16 cellular contexts compared by ENCODE assay signal in genomic region chr15:31221936-31222515, GRCh38.
DNase-seq lines count a peak whose midpoint lies in the region; ATAC-seq and TF ChIP-seq lines count a peak whose summit lies in the region.
"Had no signal": no experiment of that assay in that cellular context is flagged by ENCODE, and none has a peak within 500 bp of the region (broad histone marks: within the 10 kb centered on the region; RNA-seq: fewer than 3 reads in every experiment).

No MANE protein-coding gene starts in this region.

- H3K4me3 Mint-ChIP-seq in chondrocyte (ENCODE audit: unreplicated experiment): no peak overlapping the region
- H3K4me3 Mint-ChIP-seq: activated CD4-positive, alpha-beta memory T cell treated with anti-CD3 and anti-CD28 coated beads for 36 hours; activated T-helper 17 cell treated with anti-CD3 and anti-CD28 coated beads, Interleukin-2, amount 50 U/mL, for 72 hours; stimulated activated naive CD8-positive, alpha-beta T cell treated with anti-CD3 and anti-CD28 coated beads, Interleukin-15, Interleukin-2, amounts not matched to agents 100 ng/mL and 50 ng/mL, for 24 hours had no signal

- H3K36me3 ChIP-seq in stomach: no peaks in the 10 kb centered on the region

- no peaks in the 10 kb centered on the region for H3K9me3 ChIP-seq in stomach

- H3K27me3 Mint-ChIP-seq in chondrocyte (ENCODE audit: low read depth): no peaks in the 10 kb centered on the region
- H3K27me3 Mint-ChIP-seq: activated CD4-positive, alpha-beta memory T cell treated with anti-CD3 and anti-CD28 coated beads for 36 hours; activated T-helper 17 cell treated with anti-CD3 and anti-CD28 coated beads, Interleukin-2, amount 50 U/mL, for 72 hours; stimulated activated naive CD8-positive, alpha-beta T cell treated with anti-CD3 and anti-CD28 coated beads, Interleukin-15, Interleukin-2, amounts not matched to agents 100 ng/mL and 50 ng/mL, for 24 hours had no signal

- no peak overlapping the region for H3K4me3 ChIP-seq in stomach

- no peak for TF ChIP-seq POLR2A in stomach (IDR thresholded peaks at IDR 0.05)

- peaks cover 18 to 55% (median 38%) of the 10 kb centered on the region in 4 donors for H3K4me1 ChIP-seq in stomach

- peak overlapping the region in 3 of 5 donors; percentile 10 to 74 (median 72) for H3K27ac ChIP-seq in stomach

- DNase-seq in NCI-H2107 treated with DMSO at 0.1 percent for 48 hours (lab: John Stamatoyannopoulos, UW; ENCODE audit: unreplicated experiment): peak; percentile 12
- DNase-seq in NCI-H2107 (lab: John Stamatoyannopoulos, UW): no peak
- peak; percentile 71 for DNase-seq in NCI-H146 (lab: John Stamatoyannopoulos, UW)
- peak; percentile 48 for DNase-seq in chondrocyte (ENCODE audit: low spot score)
- no peak for DNase-seq in stomach
- no peak for DNase-seq in occipital lobe (lab: John Stamatoyannopoulos, UW)
- DNase-seq in Right ventricle myocardium superior: no peak
- DNase-seq: ACHN; activated CD4-positive, alpha-beta memory T cell treated with anti-CD3 and anti-CD28 coated beads for 36 hours; left ventricle myocardium superior; MM.1S; NCI-H510A treated with DMSO at 0.1 percent for 48 hours; T-helper 9 cell had no signal

- no peaks in the 10 kb centered on the region for H3K9me3 Mint-ChIP-seq in chondrocyte (ENCODE audit: low read depth)
- H3K9me3 Mint-ChIP-seq: activated CD4-positive, alpha-beta memory T cell treated with anti-CD3 and anti-CD28 coated beads for 36 hours; activated T-helper 17 cell treated with anti-CD3 and anti-CD28 coated beads, Interleukin-2, amount 50 U/mL, for 72 hours; stimulated activated naive CD8-positive, alpha-beta T cell treated with anti-CD3 and anti-CD28 coated beads, Interleukin-15, Interleukin-2, amounts not matched to agents 100 ng/mL and 50 ng/mL, for 24 hours had no signal

- no peak overlapping the region for H3K27ac Mint-ChIP-seq in chondrocyte (ENCODE audit: unreplicated experiment)
- H3K27ac Mint-ChIP-seq: activated CD4-positive, alpha-beta memory T cell treated with anti-CD3 and anti-CD28 coated beads for 36 hours; stimulated activated naive CD8-positive, alpha-beta T cell treated with anti-CD3 and anti-CD28 coated beads, Interleukin-15, Interleukin-2, amounts not matched to agents 100 ng/mL and 50 ng/mL, for 24 hours had no signal

- intact Hi-C loops in stomach (cut with DNase I; ENCODE audit: low total_unique reads) (no loop called here), Right ventricle myocardium superior (cut with DNase I) (no loop called here)

- TF ChIP-seq CTCF in chondrocyte (IDR thresholded peaks at IDR 0.05): no peak
- TF ChIP-seq CTCF in stomach (IDR thresholded peaks at IDR 0.05): no peak

- no peak for ATAC-seq in GM18519 (IDR thresholded peaks at IDR 0.05; ENCODE audit: low FRiP score, unreplicated experiment)
- no peak for ATAC-seq in Right ventricle myocardium superior (ENCODE audit: poor library complexity)
- ATAC-seq: activated T-helper 17 cell treated with anti-CD3 and anti-CD28 coated beads, Interleukin-2, amount 50 U/mL, for 72 hours had no signal

- peaks cover 24% of the 10 kb centered on the region for H3K4me1 Mint-ChIP-seq in chondrocyte (ENCODE audit: low read depth)

- H3K27me3 ChIP-seq in stomach: no peaks in the 10 kb centered on the region

- 66 to 74% (median 69%) methylated on average over 11 of the region's 11 CpGs for WGBS in stomach, 5 donors

- H3K36me3 Mint-ChIP-seq in chondrocyte (ENCODE audit: low read depth): no peaks in the 10 kb centered on the region
- H3K36me3 Mint-ChIP-seq: activated CD4-positive, alpha-beta memory T cell treated with anti-CD3 and anti-CD28 coated beads for 36 hours had no signal

- no peak for TF ChIP-seq EP300 in stomach (IDR thresholded peaks at IDR 0.05)

Comparison
In these comparisons a context has a peak if more than half of its experiments do, and no peak if none do; other contexts are left out.
1. DNase-seq: peak in NCI-H2107 treated with DMSO at 0.1 percent for 48 hours (single experiment), NCI-H146 (single experiment) and chondrocyte (single experiment); none in NCI-H2107 (single experiment), stomach (single experiment), occipital lobe (single experiment) and Right ventricle myocardium superior (single experiment).